16 cellular contexts compared by ENCODE assay signal in genomic region chr10:30247704-30248103, GRCh38.
DNase-seq lines count a peak whose midpoint lies in the region; ATAC-seq lines count a peak whose summit lies in the region.
"Had no signal": no experiment of that assay in that cellular context is flagged by ENCODE, and none has a peak within 500 bp of the region (broad histone marks: within the 10 kb centered on the region; RNA-seq: fewer than 3 reads in every experiment).

No MANE protein-coding gene starts in this region.

- CTCF ChIA-PET in activated CD4-positive, alpha-beta memory T cell treated with anti-CD3 and anti-CD28 coated beads for 36 hours (lab: Charles Lee) = no interaction called here

- peaks cover 2% of the 10 kb centered on the region for H3K36me3 Mint-ChIP-seq in activated naive CD8-positive, alpha-beta T cell
- H3K36me3 Mint-ChIP-seq in activated naive CD8-positive, alpha-beta T cell treated with anti-CD3 and anti-CD28 coated beads, Interleukin-2, amount 50 U/mL, for 24 hours (ENCODE audit: low read depth) = no peaks in the 10 kb centered on the region
- H3K36me3 Mint-ChIP-seq in stimulated activated naive B cell treated with anti-CD40 and anti-IgM and Interleukin-4, amounts not matched to agents 10 μg/mL and 1 μg/mL and 100 μg/mL, for 72 hours = peaks cover 10 to 15% of the 10 kb centered on the region in 2 donors
- H3K36me3 Mint-ChIP-seq in activated CD4-positive, alpha-beta memory T cell treated with anti-CD3 and anti-CD28 coated beads for 36 hours = no peaks in the 10 kb centered on the region

- POLR2A ChIA-PET in activated CD4-positive, alpha-beta memory T cell treated with anti-CD3 and anti-CD28 coated beads for 36 hours (lab: Charles Lee) = no interaction called here

- intact Hi-C loops in activated CD4-positive, alpha-beta memory T cell treated with anti-CD3 and anti-CD28 coated beads for 36 hours (cut with micrococcal nuclease) = no loop called here

- H3K4me3 Mint-ChIP-seq in activated naive CD8-positive, alpha-beta T cell = peak overlapping the region; percentile 4
- no peak overlapping the region for H3K4me3 Mint-ChIP-seq in activated naive CD8-positive, alpha-beta T cell treated with anti-CD3 and anti-CD28 coated beads, Interleukin-2, amount 50 U/mL, for 24 hours
- H3K4me3 Mint-ChIP-seq in stimulated activated naive B cell treated with anti-CD40 and anti-IgM and Interleukin-4, amounts not matched to agents 10 μg/mL and 1 μg/mL and 100 μg/mL, for 72 hours = no peak overlapping the region
- no peak overlapping the region for H3K4me3 Mint-ChIP-seq in activated CD4-positive, alpha-beta memory T cell treated with anti-CD3 and anti-CD28 coated beads for 36 hours
- H3K4me3 Mint-ChIP-seq: activated T-helper 1 cell treated with anti-CD3 and anti-CD28 coated beads, Interleukin-12 subunit alpha, Interleukin-12 subunit beta, Interleukin-2, Interleukin-4 antibody, amounts not matched to agents 30 ng/mL and 10 ng/mL and 1 ng/mL, durations not matched to agents 14 hours and 24 hours and 36 hours had no signal

- in situ Hi-C loops in SK-MEL-5 (cut with HindIII; ENCODE audit: low pct_unique_long_range_greater_than_20kb, low sequenced_read_pairs) = no loop called here

- no peak for ATAC-seq in activated naive CD8-positive, alpha-beta T cell treated with anti-CD3 and anti-CD28 coated beads, Interleukin-2, amount 50 U/mL, for 24 hours
- peak; percentile 85 to 92 for ATAC-seq in stimulated activated naive B cell treated with anti-CD40 and anti-IgM and Interleukin-4, amounts not matched to agents 10 μg/mL and 1 μg/mL and 100 μg/mL, for 72 hours (replicated peaks)

- peaks cover 9% of the 10 kb centered on the region for H3K4me1 Mint-ChIP-seq in activated naive CD8-positive, alpha-beta T cell (ENCODE audit: low read depth)
- peaks cover 3% of the 10 kb centered on the region for H3K4me1 Mint-ChIP-seq in activated naive CD8-positive, alpha-beta T cell treated with anti-CD3 and anti-CD28 coated beads, Interleukin-2, amount 50 U/mL, for 24 hours
- peaks cover 2 to 8% of the 10 kb centered on the region in 2 donors for H3K4me1 Mint-ChIP-seq in stimulated activated naive B cell treated with anti-CD40 and anti-IgM and Interleukin-4, amounts not matched to agents 10 μg/mL and 1 μg/mL and 100 μg/mL, for 72 hours
- peaks cover 9% of the 10 kb centered on the region for H3K4me1 Mint-ChIP-seq in activated CD4-positive, alpha-beta memory T cell treated with anti-CD3 and anti-CD28 coated beads for 36 hours (ENCODE audit: low read depth)

- H3K27ac Mint-ChIP-seq in activated naive CD8-positive, alpha-beta T cell = no peak overlapping the region
- no peak overlapping the region for H3K27ac Mint-ChIP-seq in activated naive CD8-positive, alpha-beta T cell treated with anti-CD3 and anti-CD28 coated beads, Interleukin-2, amount 50 U/mL, for 24 hours
- peak overlapping the region; percentile 85 for H3K27ac Mint-ChIP-seq in stimulated activated naive B cell treated with anti-CD40 and anti-IgM and Interleukin-4, amounts not matched to agents 10 μg/mL and 1 μg/mL and 100 μg/mL, for 72 hours
- no peak overlapping the region for H3K27ac Mint-ChIP-seq in activated CD4-positive, alpha-beta memory T cell treated with anti-CD3 and anti-CD28 coated beads for 36 hours
- H3K27ac Mint-ChIP-seq: activated T-helper 1 cell treated with anti-CD3 and anti-CD28 coated beads, Interleukin-12 subunit alpha, Interleukin-12 subunit beta, Interleukin-2, Interleukin-4 antibody, amounts not matched to agents 30 ng/mL and 10 ng/mL and 1 ng/mL, durations not matched to agents 14 hours and 24 hours and 36 hours had no signal

- H3K27me3 Mint-ChIP-seq in activated naive CD8-positive, alpha-beta T cell = no peaks in the 10 kb centered on the region
- peaks cover 2% of the 10 kb centered on the region for H3K27me3 Mint-ChIP-seq in activated naive CD8-positive, alpha-beta T cell treated with anti-CD3 and anti-CD28 coated beads, Interleukin-2, amount 50 U/mL, for 24 hours
- H3K27me3 Mint-ChIP-seq in stimulated activated naive B cell treated with anti-CD40 and anti-IgM and Interleukin-4, amounts not matched to agents 10 μg/mL and 1 μg/mL and 100 μg/mL, for 72 hours = no peaks in the 10 kb centered on the region
- peaks cover 2% of the 10 kb centered on the region for H3K27me3 Mint-ChIP-seq in activated CD4-positive, alpha-beta memory T cell treated with anti-CD3 and anti-CD28 coated beads for 36 hours

- no peak for DNase-seq in activated naive CD8-positive, alpha-beta T cell treated with anti-CD3 and anti-CD28 coated beads, Interleukin-2, amount 50 U/mL, for 24 hours
- DNase-seq in HT1080 (ENCODE audit: low read depth) = peak; percentile 42
- DNase-seq in SK-MEL-5 (ENCODE audit: low read depth, low spot score) = peak; percentile 2
- peak; percentile 20 for DNase-seq in stimulated activated naive B cell treated with anti-CD40 and anti-IgM and Interleukin-4, amounts not matched to agents 10 μg/mL and 1 μg/mL and 100 μg/mL, for 72 hours
- DNase-seq in germinal center (ENCODE audit: low spot score) = no peak
- DNase-seq in NCI-H526 (lab: John Stamatoyannopoulos, UW) = no peak
- no peak for DNase-seq in activated CD4-positive, alpha-beta memory T cell treated with anti-CD3 and anti-CD28 coated beads for 36 hours
- DNase-seq: activated CD4-positive, CD25-positive, alpha-beta regulatory T cell treated with anti-CD3 and anti-CD28 coated beads, Interleukin-2, amount 50 U/mL, for 72 hours; brain microvascular endothelial cell; effector memory CD4-positive, alpha-beta T cell; foreskin fibroblast; NCI-H1694 treated with DMSO at 0.1 percent for 48 hours; NCI-H82; stimulated activated CD8-positive, alpha-beta memory T cell treated with anti-CD3 and anti-CD28 coated beads, Interleukin-4, amount 100 ng/mL, for 48 hours had no signal

- H3K9me3 Mint-ChIP-seq in activated naive CD8-positive, alpha-beta T cell (ENCODE audit: low read depth) = peaks cover 5% of the 10 kb centered on the region
- peaks cover 13% of the 10 kb centered on the region for H3K9me3 Mint-ChIP-seq in activated naive CD8-positive, alpha-beta T cell treated with anti-CD3 and anti-CD28 coated beads, Interleukin-2, amount 50 U/mL, for 24 hours
- peaks cover 11 to 21% of the 10 kb centered on the region in 2 donors for H3K9me3 Mint-ChIP-seq in stimulated activated naive B cell treated with anti-CD40 and anti-IgM and Interleukin-4, amounts not matched to agents 10 μg/mL and 1 μg/mL and 100 μg/mL, for 72 hours
- no peaks in the 10 kb centered on the region for H3K9me3 Mint-ChIP-seq in activated CD4-positive, alpha-beta memory T cell treated with anti-CD3 and anti-CD28 coated beads for 36 hours

Comparison
In these comparisons a context has a peak if more than half of its experiments do, and no peak if none do; other contexts are left out.
1. DNase-seq: peak in HT1080 (single experiment), SK-MEL-5 (single experiment) and stimulated activated naive B cell treated with anti-CD40 and anti-IgM and Interleukin-4, amounts not matched to agents 10 μg/mL and 1 μg/mL and 100 μg/mL, for 72 hours (single experiment); none in activated naive CD8-positive, alpha-beta T cell treated with anti-CD3 and anti-CD28 coated beads, Interleukin-2, amount 50 U/mL, for 24 hours (single experiment), germinal center (single experiment), NCI-H526 (0 of 2) and activated CD4-positive, alpha-beta memory T cell treated with anti-CD3 and anti-CD28 coated beads for 36 hours (single experiment).